18 cellular contexts compared by ENCODE assay signal in the genomic region with DNA sequence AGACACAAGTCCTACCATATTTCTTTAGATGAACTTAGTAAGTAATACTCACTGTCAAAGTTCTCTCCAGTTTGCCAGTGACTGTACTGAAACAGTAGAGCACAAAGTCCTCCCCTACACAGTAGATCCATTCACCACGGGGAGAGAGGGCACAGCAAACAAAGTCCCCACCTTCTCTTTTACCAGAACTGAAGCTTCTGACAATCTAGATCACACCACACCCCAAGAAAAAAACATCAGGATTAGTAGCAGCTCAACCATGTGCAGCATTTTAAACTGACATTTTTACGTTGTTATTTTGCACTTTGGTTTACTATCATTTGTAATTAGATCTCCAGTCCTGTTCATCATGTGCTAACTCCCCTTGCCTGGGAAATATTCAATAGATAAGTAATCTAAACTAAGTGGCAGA. TPM values are rescaled to one million over a fixed set of nuclear protein-coding genes. Genes with fewer than 3 reads are reported as not detected.
DNase-seq lines count a peak whose midpoint lies in the region; TF ChIP-seq lines count a peak whose summit lies in the region.
"Had no signal": no experiment of that assay in that cellular context is flagged by ENCODE, and none has a peak within 500 bp of the region (broad histone marks: within the 10 kb centered on the region; RNA-seq: fewer than 3 reads in every experiment).

No MANE protein-coding gene starts in this region.

- no peak overlapping the region for H3K4me3 ChIP-seq in fibroblast of villous mesenchyme (ENCODE audit: low read depth, low read length)
- H3K4me3 ChIP-seq: A549 had no signal

- H3K9me3 Mint-ChIP-seq in activated T-cell treated with anti-CD3 and anti-CD28 coated beads, Interleukin-2, amount 50 U/mL, for 24 hours, result no peaks in the 10 kb centered on the region
- H3K9me3 Mint-ChIP-seq in IgD-negative memory B cell, result peaks cover 0 to 4% (median 0%) of the 10 kb centered on the region in 3 donors
- H3K9me3 Mint-ChIP-seq in activated T-helper 2 cell treated with anti-CD3 and anti-CD28 coated beads, Interferon-gamma antibody, Interleukin-2, Interleukin-4, amounts not matched to agents 10 μg/mL and 5 μg/mL and 100 μg/mL, durations not matched to agents 14 hours and 24 hours and 36 hours, result no peaks in the 10 kb centered on the region

- no peak overlapping the region for H3K4me3 Mint-ChIP-seq in activated T-cell treated with anti-CD3 and anti-CD28 coated beads, Interleukin-2, amount 50 U/mL, for 24 hours
- H3K4me3 Mint-ChIP-seq in IgD-negative memory B cell, result peak overlapping the region in 1 of 4 donors; percentile 43
- H3K4me3 Mint-ChIP-seq in activated T-helper 2 cell treated with anti-CD3 and anti-CD28 coated beads, Interferon-gamma antibody, Interleukin-2, Interleukin-4, amounts not matched to agents 10 μg/mL and 5 μg/mL and 100 μg/mL, durations not matched to agents 14 hours and 24 hours and 36 hours (ENCODE audit: low read depth), result no peak overlapping the region
- H3K4me3 Mint-ChIP-seq: B cell had no signal

- intact Hi-C loops in activated T-helper 2 cell treated with anti-CD3 and anti-CD28 coated beads, Interferon-gamma antibody, Interleukin-2, Interleukin-4, amounts not matched to agents 10 μg/mL and 5 μg/mL and 100 μg/mL, durations not matched to agents 14 hours and 24 hours and 36 hours (cut with micrococcal nuclease), result no loop called here

- H3K27me3 Mint-ChIP-seq in activated T-cell treated with anti-CD3 and anti-CD28 coated beads, Interleukin-2, amount 50 U/mL, for 24 hours, result no peaks in the 10 kb centered on the region
- no peaks in the 10 kb centered on the region for H3K27me3 Mint-ChIP-seq in IgD-negative memory B cell
- no peaks in the 10 kb centered on the region for H3K27me3 Mint-ChIP-seq in activated T-helper 2 cell treated with anti-CD3 and anti-CD28 coated beads, Interferon-gamma antibody, Interleukin-2, Interleukin-4, amounts not matched to agents 10 μg/mL and 5 μg/mL and 100 μg/mL, durations not matched to agents 14 hours and 24 hours and 36 hours (ENCODE audit: low read depth)
- H3K27me3 Mint-ChIP-seq: B cell had no signal

- peaks cover 32% of the 10 kb centered on the region for H3K4me1 Mint-ChIP-seq in activated T-cell treated with anti-CD3 and anti-CD28 coated beads, Interleukin-2, amount 50 U/mL, for 24 hours (ENCODE audit: low read depth)
- peaks cover 21 to 25% (median 22%) of the 10 kb centered on the region in 3 donors for H3K4me1 Mint-ChIP-seq in IgD-negative memory B cell
- H3K4me1 Mint-ChIP-seq in activated T-helper 2 cell treated with anti-CD3 and anti-CD28 coated beads, Interferon-gamma antibody, Interleukin-2, Interleukin-4, amounts not matched to agents 10 μg/mL and 5 μg/mL and 100 μg/mL, durations not matched to agents 14 hours and 24 hours and 36 hours (ENCODE audit: low read depth), result peaks cover 20% of the 10 kb centered on the region

- peaks cover 75% of the 10 kb centered on the region for H3K36me3 Mint-ChIP-seq in activated T-cell treated with anti-CD3 and anti-CD28 coated beads, Interleukin-2, amount 50 U/mL, for 24 hours (ENCODE audit: low read depth)
- peaks cover 2% of the 10 kb centered on the region for H3K36me3 Mint-ChIP-seq in IgD-negative memory B cell
- peaks cover 64% of the 10 kb centered on the region for H3K36me3 Mint-ChIP-seq in activated T-helper 2 cell treated with anti-CD3 and anti-CD28 coated beads, Interferon-gamma antibody, Interleukin-2, Interleukin-4, amounts not matched to agents 10 μg/mL and 5 μg/mL and 100 μg/mL, durations not matched to agents 14 hours and 24 hours and 36 hours (ENCODE audit: low read depth)

- no peak for TF ChIP-seq CTCF in fibroblast of villous mesenchyme (IDR thresholded peaks at IDR 0.05; ENCODE audit: insufficient read depth, low read depth, low read length)

- no peak for DNase-seq in activated T-cell treated with anti-CD3 and anti-CD28 coated beads, Interleukin-2, amount 50 U/mL, for 24 hours
- DNase-seq in activated T-cell treated with anti-CD3 and anti-CD28 coated beads for 4 hours (no peak), fibroblast of villous mesenchyme (ENCODE audit: low read depth) (peak; percentile 65), pons (ENCODE audit: low spot score) (peak; percentile 46), A172 (ENCODE audit: low spot score) (no peak)
- no peak for DNase-seq in NK-92 treated with Interleukin-12 subunit alpha and Interleukin-12 subunit beta, amount 100 ng/mL, for 24 hours (lab: John Stamatoyannopoulos, UW)
- no peak for DNase-seq in activated T-helper 2 cell treated with anti-CD3 and anti-CD28 coated beads, Interferon-gamma antibody, Interleukin-2, Interleukin-4, amounts not matched to agents 10 μg/mL and 5 μg/mL and 100 μg/mL, durations not matched to agents 14 hours and 24 hours and 36 hours (ENCODE audit: low spot score)
- DNase-seq: COR-L47, DMS79, NCI-H1092 treated with DMSO at 0.1 percent for 48 hours, NCI-H1436 treated with DMSO at 0.1 percent for 48 hours, NCI-H1930, NCI-H2227 treated with DMSO at 0.1 percent for 48 hours, NCI-H510A treated with DMSO at 0.1 percent for 48 hours, NCI-H748 treated with DMSO at 0.1 percent for 48 hours had no signal

- H3K27ac Mint-ChIP-seq in activated T-cell treated with anti-CD3 and anti-CD28 coated beads, Interleukin-2, amount 50 U/mL, for 24 hours, result peak overlapping the region; percentile 23
- peak overlapping the region; percentile 18 to 84 (median 35) for H3K27ac Mint-ChIP-seq in IgD-negative memory B cell
- H3K27ac Mint-ChIP-seq in activated T-helper 2 cell treated with anti-CD3 and anti-CD28 coated beads, Interferon-gamma antibody, Interleukin-2, Interleukin-4, amounts not matched to agents 10 μg/mL and 5 μg/mL and 100 μg/mL, durations not matched to agents 14 hours and 24 hours and 36 hours, result no peak overlapping the region
- H3K27ac Mint-ChIP-seq: B cell had no signal

RNA-seq across cellular contexts. Expression of gene DNAJA1, which starts 23.0 kb away (rescaled TPM):
- polyA plus RNA-seq in IgD-negative memory B cell, result 77.1 TPM
- total RNA-seq in fibroblast of villous mesenchyme, result 74.1 and 136 TPM in 2 replicates
- total RNA-seq in activated T-helper 2 cell treated with anti-CD3 and anti-CD28 coated beads, Interferon-gamma antibody, Interleukin-2, Interleukin-4, amounts not matched to agents 10 μg/mL and 5 μg/mL and 100 μg/mL, durations not matched to agents 14 hours and 24 hours and 36 hours, result 257 and 259 TPM in 2 replicates
- 266 and 287 TPM in 2 replicates for total RNA-seq in A172 (2014; rRNA removed; shearing (Covaris generic))

RNA-seq across cellular contexts. Expression of gene SMU1, which starts 28.4 kb away (rescaled TPM):
- 19.3 TPM for polyA plus RNA-seq in IgD-negative memory B cell
- total RNA-seq in fibroblast of villous mesenchyme, result 29.3 and 42.7 TPM in 2 replicates
- 27.6 and 28.3 TPM in 2 replicates for total RNA-seq in activated T-helper 2 cell treated with anti-CD3 and anti-CD28 coated beads, Interferon-gamma antibody, Interleukin-2, Interleukin-4, amounts not matched to agents 10 μg/mL and 5 μg/mL and 100 μg/mL, durations not matched to agents 14 hours and 24 hours and 36 hours
- total RNA-seq in A172 (2014; rRNA removed; shearing (Covaris generic)), result 22.9 and 25.0 TPM in 2 replicates

RNA-seq across cellular contexts. Expression of gene APTX, which starts 46.6 kb away (rescaled TPM):
- polyA plus RNA-seq in IgD-negative memory B cell, result 21.3 TPM
- total RNA-seq in fibroblast of villous mesenchyme, result 34.8 and 43.2 TPM in 2 replicates
- total RNA-seq in activated T-helper 2 cell treated with anti-CD3 and anti-CD28 coated beads, Interferon-gamma antibody, Interleukin-2, Interleukin-4, amounts not matched to agents 10 μg/mL and 5 μg/mL and 100 μg/mL, durations not matched to agents 14 hours and 24 hours and 36 hours, result 46.7 and 47.4 TPM in 2 replicates
- 49.9 and 50.0 TPM in 2 replicates for total RNA-seq in A172 (2014; rRNA removed; shearing (Covaris generic))

Comparison
In these comparisons a context has a peak if more than half of its experiments do, and no peak if none do; other contexts are left out.
1. DNase-seq: peak in fibroblast of villous mesenchyme (single experiment) and pons (single experiment); none in activated T-cell treated with anti-CD3 and anti-CD28 coated beads, Interleukin-2, amount 50 U/mL, for 24 hours (single experiment), activated T-cell treated with anti-CD3 and anti-CD28 coated beads for 4 hours (single experiment), NK-92 treated with Interleukin-12 subunit alpha and Interleukin-12 subunit beta, amount 100 ng/mL, for 24 hours (single experiment), activated T-helper 2 cell treated with anti-CD3 and anti-CD28 coated beads, Interferon-gamma antibody, Interleukin-2, Interleukin-4, amounts not matched to agents 10 μg/mL and 5 μg/mL and 100 μg/mL, durations not matched to agents 14 hours and 24 hours and 36 hours (single experiment) and A172 (single experiment).